Comparison of ENCODE assay signal across 24 cellular contexts in the genomic region with DNA sequence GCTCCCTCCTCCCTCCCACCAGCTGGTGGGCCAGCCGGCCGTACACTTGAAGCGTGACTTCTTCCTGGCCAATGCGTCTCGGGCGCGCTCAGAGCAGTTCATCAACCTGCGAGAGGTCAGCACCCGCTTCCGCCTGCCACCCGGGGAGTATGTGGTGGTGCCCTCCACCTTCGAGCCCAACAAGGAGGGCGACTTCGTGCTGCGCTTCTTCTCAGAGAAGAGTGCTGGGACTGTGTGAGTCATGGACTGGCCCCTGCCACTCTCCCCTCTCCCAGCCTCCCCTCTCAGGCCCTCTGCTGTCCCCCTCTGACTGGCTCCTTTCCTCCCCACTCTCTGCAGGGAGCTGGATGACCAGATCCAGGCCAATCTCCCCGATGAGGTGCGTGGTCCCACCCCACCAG. TPM values are rescaled to one million over a fixed set of nuclear protein-coding genes. Genes with fewer than 3 reads are reported as not detected.
DNase-seq lines count a peak whose midpoint lies in the region; ATAC-seq, FAIRE-seq and TF ChIP-seq lines count a peak whose summit lies in the region.
"Had no signal": no experiment of that assay in that cellular context is flagged by ENCODE, and none has a peak within 500 bp of the region (broad histone marks: within the 10 kb centered on the region; RNA-seq: fewer than 3 reads in every experiment).

No MANE protein-coding gene starts in this region.

- POLR2A ChIA-PET in HepG2 (lab: Yijun Ruan, JAX), result no interaction called here

- H3K36me3 Mint-ChIP-seq in type B pancreatic cell (peaks cover 8% of the 10 kb centered on the region), nephron progenitor cell (ENCODE audit: low read depth) (peaks cover 12% of the 10 kb centered on the region)

- H3K4me1 ChIP-seq in adrenal gland (replicated peaks in 1 of 2), result no peaks in the 10 kb centered on the region
- no peaks in the 10 kb centered on the region for H3K4me1 ChIP-seq in HepG2 (ENCODE audit: insufficient read depth, low read length)
- H3K4me1 ChIP-seq in body of pancreas, result peaks cover 6% of the 10 kb centered on the region

- H3K4me3 Mint-ChIP-seq in type B pancreatic cell, result no peak overlapping the region
- no peak overlapping the region for H3K4me3 Mint-ChIP-seq in nephron progenitor cell
- H3K4me3 Mint-ChIP-seq: CD8-positive, alpha-beta T cell had no signal

- H3K4me3 ChIP-seq in adrenal gland (no peak overlapping the region), HepG2 (replicated peaks in 1 of 3; ENCODE audit: insufficient read depth in 1 of 3, low read depth in 2 of 3, low read length in 3 of 3) (no peak overlapping the region), body of pancreas (no peak overlapping the region)
- H3K4me3 ChIP-seq: SK-N-MC had no signal

- no peak for TF ChIP-seq POLR2A in adrenal gland (IDR thresholded peaks at IDR 0.05)
- no peak for TF ChIP-seq POLR2A in HepG2 (IDR thresholded peaks at IDR 0.05; ENCODE audit: insufficient read depth in 1 of 2, low read depth in 2 of 2, low read length in 2 of 2)
- TF ChIP-seq POLR2A in body of pancreas (IDR thresholded peaks at IDR 0.05), result no peak

- intact Hi-C loops in adrenal gland (cut with DNase I), result no loop called here
- intact Hi-C loops in HepG2 (cut with micrococcal nuclease; ENCODE audit: unreplicated experiment), result no loop called here
- intact Hi-C loops in body of pancreas (cut with DNase I), result loop anchor here (10.0 kb wide), 1 partner anchor 48 kb away; no protein-coding TSS in a partner anchor

- no peak overlapping the region for H3K9ac ChIP-seq in HepG2 (ENCODE audit: insufficient read depth, low read depth, low read length)

- no peaks in the 10 kb centered on the region for H3K79me2 ChIP-seq in HepG2 (ENCODE audit: insufficient read depth, low read length)

- no peaks in the 10 kb centered on the region for H3K27me3 Mint-ChIP-seq in type B pancreatic cell
- no peaks in the 10 kb centered on the region for H3K27me3 Mint-ChIP-seq in nephron progenitor cell (ENCODE audit: low read depth, poor library complexity)

- H3K9me3 ChIP-seq in adrenal gland (replicated peaks in 1 of 3) (no peaks in the 10 kb centered on the region), HepG2 (ENCODE audit: low read length) (no peaks in the 10 kb centered on the region), body of pancreas (no peaks in the 10 kb centered on the region)

- CTCF ChIA-PET in HepG2 (lab: Yijun Ruan, JAX; ENCODE audit: low intra/inter-chr PET ratio, low total read pairs), result no interaction called here

- no peak overlapping the region for H2AFZ ChIP-seq in HepG2 (ENCODE audit: low read length)

- no peak overlapping the region for H3K27ac ChIP-seq in adrenal gland
- no peak overlapping the region for H3K27ac ChIP-seq in HepG2 (ENCODE audit: extremely low read length, insufficient read depth, low read length)
- no peak overlapping the region for H3K27ac ChIP-seq in body of pancreas
- H3K27ac ChIP-seq: SK-N-MC had no signal

- no peak for FAIRE-seq in HepG2 (lab: Jason Lieb, UNC)

- no peak for TF ChIP-seq RAD21 in HepG2 (CRISPR knock-in tag; IDR thresholded peaks at IDR 0.05)

- TF ChIP-seq EP300 in HepG2 (IDR thresholded peaks at IDR 0.05; ENCODE audit: low read depth in 2 of 2, low read length in 2 of 2) (no peak), HepG2 (CRISPR knock-in tag; IDR thresholded peaks at IDR 0.05; ENCODE audit: borderline replicate concordance) (no peak)

- TF ChIP-seq CTCF in adrenal gland (IDR thresholded peaks at IDR 0.05) (no peak), HepG2 (CRISPR knock-in tag; IDR thresholded peaks at IDR 0.05) (no peak), type B pancreatic cell (conservative IDR thresholded peaks at IDR 0.05) (no peak), nephron progenitor cell (IDR thresholded peaks at IDR 0.05) (no peak), body of pancreas (IDR thresholded peaks at IDR 0.05) (no peak)

- H4K20me1 ChIP-seq in HepG2 (ENCODE audit: insufficient read depth, low read length), result no peaks in the 10 kb centered on the region

- no peak overlapping the region for H3K4me2 ChIP-seq in HepG2 (ENCODE audit: low read depth, low read length)

- H3K27ac Mint-ChIP-seq in type B pancreatic cell (peak overlapping the region; percentile 87), nephron progenitor cell (no peak overlapping the region)
- H3K27ac Mint-ChIP-seq: CD8-positive, alpha-beta T cell had no signal

- 81 to 94% (median 93%) methylated on average over 5 to 17 of the region's 17 CpGs for WGBS in adrenal gland, 4 donors
- WGBS in HepG2 (ENCODE audit: low lambda C conversion rate), result 94% methylated on average over 2 of the region's 17 CpGs
- WGBS in body of pancreas, 2 donors, result 89 to 93% methylated on average over 6 to 17 of the region's 17 CpGs

- ATAC-seq in HepG2 (no peak), body of pancreas (no peak)
- ATAC-seq: CD8-positive, alpha-beta T cell had no signal

- peak; percentile 42 for DNase-seq in activated CD8-positive, alpha-beta memory T cell treated with anti-CD3 and anti-CD28 coated beads, Interleukin-2, amount 50 U/mL, for 48 hours
- DNase-seq in activated CD8-positive, alpha-beta memory T cell treated with anti-CD3 and anti-CD28 coated beads, Interleukin-2, amount 50 U/mL, for 4 hours, result no peak
- DNase-seq in adrenal gland, result peak in 4 of 7 donors; percentile 5 to 35 (median 18)
- DNase-seq in HepG2 (ENCODE audit: low spot score), result no peak
- DNase-seq in type B pancreatic cell (ENCODE audit: extremely low spot score, unreplicated experiment), result peak; percentile 66
- DNase-seq in nephron progenitor cell, result no peak
- no peak for DNase-seq in SIG-M5 treated with dmso at 0.1 percent for 504 hours (lab: John Stamatoyannopoulos, UW; ENCODE audit: unreplicated experiment)
- DNase-seq in body of pancreas, result no peak
- DNase-seq: 8988T; C1 segment of cervical spinal cord; CD8-positive, alpha-beta T cell; GF-D8; H7; Kasumi-1; NCI-H1694; NCI-H2081; NCI-H2171 treated with DMSO at 0.1 percent for 48 hours; NCI-H446 treated with DMSO at 0.1 percent for 48 hours; NCI-H526 treated with DMSO at 0.1 percent for 48 hours; PC-3; RPMI8226; SHP77 had no signal

- H3K9me3 Mint-ChIP-seq in type B pancreatic cell (no peaks in the 10 kb centered on the region), nephron progenitor cell (no peaks in the 10 kb centered on the region)
- H3K9me3 Mint-ChIP-seq: CD8-positive, alpha-beta T cell had no signal

- in situ Hi-C loops in HepG2 (cut with HindIII; ENCODE audit: extremely low pct_ligation_motif_present, low pct_unique_long_range_greater_than_20kb), result no loop called here

- H3K27me3 ChIP-seq in adrenal gland (no peaks in the 10 kb centered on the region), HepG2 (ENCODE audit: control insufficient read depth in 1 of 2, insufficient read depth in 2 of 2, low read length in 2 of 2) (no peaks in the 10 kb centered on the region), body of pancreas (no peaks in the 10 kb centered on the region)

- no peaks in the 10 kb centered on the region for H3K4me1 Mint-ChIP-seq in type B pancreatic cell (ENCODE audit: unreplicated experiment)
- peaks cover 12% of the 10 kb centered on the region for H3K4me1 Mint-ChIP-seq in nephron progenitor cell

- H3K36me3 ChIP-seq in adrenal gland (replicated peaks in 1 of 2) (peaks cover 0 to 75% of the 10 kb centered on the region in 2 donors), HepG2 (replicated peaks in 1 of 2; ENCODE audit: control insufficient read depth in 1 of 2, insufficient read depth in 2 of 2, low read length in 2 of 2) (peaks cover 28 to 47% of the 10 kb centered on the region in 2 experiments), body of pancreas (replicated peaks in 1 of 2; ENCODE audit: insufficient read depth in 1 of 2, low read depth in 2 of 2) (peaks cover 27 to 34% of the 10 kb centered on the region in 2 donors)

- BruUV-seq in HepG2 (replicated peaks; lab: Mats Ljungman, UMichigan), result no TSS peak

RNA-seq across cellular contexts. Expression of gene CAPN1, which starts 24.7 kb away (rescaled TPM):
- total RNA-seq in adrenal gland, result 100 to 1,000 TPM in 7 of 8 donors, 10 to 100 TPM in 1; 87.0 to 333 (median 146) TPM
- 100 to 1,000 TPM in 2 of 3 donors, 10 to 100 TPM in 1; 33.0 to 131 (median 106) TPM for polyA plus RNA-seq in adrenal gland
- total RNA-seq in HepG2 (2016; rRNA removed; fragmentation: Illumina TruSeq; extraction: Trizol), result 51.2 and 57.3 TPM in 2 replicates
- total RNA-seq in HepG2 (2016; cell fraction: cytosol; rRNA removed; fragmentation: Illumina TruSeq; extraction: Trizol; ENCODE audit: low read depth), result 26.4 and 34.4 TPM in 2 replicates
- 43.3 and 63.5 TPM in 2 replicates for total RNA-seq in HepG2 (2016; cell fraction: insoluble cytoplasmic fraction; rRNA removed; fragmentation: Illumina TruSeq; extraction: Trizol)
- total RNA-seq in HepG2 (2016; cell fraction: membrane; rRNA removed; fragmentation: Illumina TruSeq; extraction: Trizol), result 26.6 and 29.7 TPM in 2 replicates
- 37.0 and 44.2 TPM in 2 replicates for total RNA-seq in HepG2 (2016; cell fraction: nucleus; rRNA removed; fragmentation: Illumina TruSeq; extraction: Trizol)
- polyA plus RNA-seq in HepG2 (2011; rRNA removed), result 82.6 and 92.6 TPM in 2 replicates
- 23.9 and 34.7 TPM in 2 replicates for polyA plus RNA-seq in HepG2 (2011; cell fraction: cytosol; rRNA removed)
- polyA plus RNA-seq in HepG2 (2011; cell fraction: nucleus; rRNA removed), result 429 and 543 TPM in 2 replicates
- 41.7 and 58.1 TPM in 2 replicates for polyA plus RNA-seq in HepG2 (2012)
- polyA plus RNA-seq in HepG2 (2016; cell fraction: cytosol; fragmentation: Illumina TruSeq; extraction: Trizol; ENCODE audit: low read depth), result 11.8 and 12.0 TPM in 2 replicates
- polyA plus RNA-seq in HepG2 (2016; cell fraction: insoluble cytoplasmic fraction; fragmentation: Illumina TruSeq; extraction: Trizol; ENCODE audit: low read depth), result 39.8 and 54.5 TPM in 2 replicates
- 24.4 and 28.3 TPM in 2 replicates for polyA plus RNA-seq in HepG2 (2016; cell fraction: membrane; fragmentation: Illumina TruSeq; extraction: Trizol; ENCODE audit: low read depth)
- 116 and 118 TPM in 2 replicates for polyA plus RNA-seq in HepG2 (2016; cell fraction: nucleus; fragmentation: Illumina TruSeq; extraction: Trizol; ENCODE audit: insufficient read depth, low read depth)
- polyA minus RNA-seq in HepG2 (2011; rRNA and poly(A)+ RNA removed; ENCODE audit: low replicate concordance), result 129 and 175 TPM in 2 replicates
- polyA minus RNA-seq in HepG2 (2011; cell fraction: cytosol; rRNA and poly(A)+ RNA removed), result 33.2 and 36.8 TPM in 2 replicates
- 47.1 and 54.0 TPM in 2 replicates for polyA minus RNA-seq in HepG2 (2011; cell fraction: nucleus; rRNA and poly(A)+ RNA removed)
- total RNA-seq in type B pancreatic cell (ENCODE audit: low replicate concordance), result 225 and 505 TPM in 2 replicates
- 100 to 1,000 TPM; 142 to 245 TPM for total RNA-seq in body of pancreas

RNA-seq across cellular contexts. Expression of gene SPDYC, which starts 36.4 kb away (rescaled TPM):
- total RNA-seq in adrenal gland (not detected), HepG2 (2016; rRNA removed; fragmentation: Illumina TruSeq; extraction: Trizol) (0.15 TPM in 1 of 2 replicates, not detected in the other), type B pancreatic cell (ENCODE audit: low replicate concordance) (not detected in 2 replicates), body of pancreas (not detected)
- polyA plus RNA-seq in adrenal gland (under 1 TPM in 1 of 3 donors, not detected in 2; 0.10 TPM), HepG2 (2011; rRNA removed) (0.26 and 0.33 TPM in 2 replicates)
- not detected in 2 replicates for total RNA-seq in HepG2 (2016; cell fraction: cytosol; rRNA removed; fragmentation: Illumina TruSeq; extraction: Trizol; ENCODE audit: low read depth)
- 0.15 and 0.19 TPM in 2 replicates for total RNA-seq in HepG2 (2016; cell fraction: insoluble cytoplasmic fraction; rRNA removed; fragmentation: Illumina TruSeq; extraction: Trizol)
- not detected in 2 replicates for total RNA-seq in HepG2 (2016; cell fraction: membrane; rRNA removed; fragmentation: Illumina TruSeq; extraction: Trizol)
- total RNA-seq in HepG2 (2016; cell fraction: nucleus; rRNA removed; fragmentation: Illumina TruSeq; extraction: Trizol), result not detected in 2 replicates
- polyA plus RNA-seq in HepG2 (2011; cell fraction: cytosol; rRNA removed), result 0.18 and 0.28 TPM in 2 replicates
- polyA plus RNA-seq in HepG2 (2011; cell fraction: nucleus; rRNA removed), result 0.42 and 0.71 TPM in 2 replicates
- polyA plus RNA-seq in HepG2 (2012), result 0.39 and 0.44 TPM in 2 replicates
- polyA plus RNA-seq in HepG2 (2016; cell fraction: cytosol; fragmentation: Illumina TruSeq; extraction: Trizol; ENCODE audit: low read depth), result not detected in 2 replicates
- not detected in 2 replicates for polyA plus RNA-seq in HepG2 (2016; cell fraction: insoluble cytoplasmic fraction; fragmentation: Illumina TruSeq; extraction: Trizol; ENCODE audit: low read depth)
- polyA plus RNA-seq in HepG2 (2016; cell fraction: membrane; fragmentation: Illumina TruSeq; extraction: Trizol; ENCODE audit: low read depth), result not detected in 2 replicates
- polyA plus RNA-seq in HepG2 (2016; cell fraction: nucleus; fragmentation: Illumina TruSeq; extraction: Trizol; ENCODE audit: insufficient read depth, low read depth), result 0.52 TPM in 1 of 2 replicates, not detected in the other
- polyA minus RNA-seq in HepG2 (2011; rRNA and poly(A)+ RNA removed; ENCODE audit: low replicate concordance), result not detected in 2 replicates
- 0.59 TPM in 1 of 2 replicates, not detected in the other for polyA minus RNA-seq in HepG2 (2011; cell fraction: cytosol; rRNA and poly(A)+ RNA removed)
- not detected in 2 replicates for polyA minus RNA-seq in HepG2 (2011; cell fraction: nucleus; rRNA and poly(A)+ RNA removed)
- total RNA-seq: CD8-positive, alpha-beta T cell; MCF 10A; PC-3 had no signal

RNA-seq across cellular contexts. Expression of gene POLA2, which starts 55.3 kb away (rescaled TPM):
- total RNA-seq in adrenal gland (10 to 100 TPM in 1 of 8 donors, 1 to 10 TPM in 7; 3.9 to 12.2 (median 6.9) TPM), HepG2 (2016; rRNA removed; fragmentation: Illumina TruSeq; extraction: Trizol) (10.7 and 15.6 TPM in 2 replicates), type B pancreatic cell (ENCODE audit: low replicate concordance) (18.4 and 32.4 TPM in 2 replicates), body of pancreas (10 to 100 TPM in 1 of 2 donors, 1 to 10 TPM in 1; 7.3 to 19.1 TPM)
- polyA plus RNA-seq in adrenal gland (1 to 10 TPM; 4.3 to 8.3 (median 7.9) TPM), HepG2 (2011; rRNA removed) (9.1 and 9.7 TPM in 2 replicates)
- total RNA-seq in HepG2 (2016; cell fraction: cytosol; rRNA removed; fragmentation: Illumina TruSeq; extraction: Trizol; ENCODE audit: low read depth), result 2.7 and 3.5 TPM in 2 replicates
- total RNA-seq in HepG2 (2016; cell fraction: insoluble cytoplasmic fraction; rRNA removed; fragmentation: Illumina TruSeq; extraction: Trizol), result 13.9 and 14.3 TPM in 2 replicates
- total RNA-seq in HepG2 (2016; cell fraction: membrane; rRNA removed; fragmentation: Illumina TruSeq; extraction: Trizol), result 3.6 and 4.5 TPM in 2 replicates
- 17.7 and 18.6 TPM in 2 replicates for total RNA-seq in HepG2 (2016; cell fraction: nucleus; rRNA removed; fragmentation: Illumina TruSeq; extraction: Trizol)
- polyA plus RNA-seq in HepG2 (2011; cell fraction: cytosol; rRNA removed), result 6.3 and 8.1 TPM in 2 replicates
- polyA plus RNA-seq in HepG2 (2011; cell fraction: nucleus; rRNA removed), result 8.7 and 12.1 TPM in 2 replicates
- polyA plus RNA-seq in HepG2 (2012), result 3.3 and 4.8 TPM in 2 replicates
- 0.57 and 0.88 TPM in 2 replicates for polyA plus RNA-seq in HepG2 (2016; cell fraction: cytosol; fragmentation: Illumina TruSeq; extraction: Trizol; ENCODE audit: low read depth)
- polyA plus RNA-seq in HepG2 (2016; cell fraction: insoluble cytoplasmic fraction; fragmentation: Illumina TruSeq; extraction: Trizol; ENCODE audit: low read depth), result 18.2 and 18.8 TPM in 2 replicates
- 2.6 and 3.0 TPM in 2 replicates for polyA plus RNA-seq in HepG2 (2016; cell fraction: membrane; fragmentation: Illumina TruSeq; extraction: Trizol; ENCODE audit: low read depth)
- polyA plus RNA-seq in HepG2 (2016; cell fraction: nucleus; fragmentation: Illumina TruSeq; extraction: Trizol; ENCODE audit: insufficient read depth, low read depth), result 21.9 and 25.4 TPM in 2 replicates
- 19.5 and 152 TPM in 2 replicates for polyA minus RNA-seq in HepG2 (2011; rRNA and poly(A)+ RNA removed; ENCODE audit: low replicate concordance)
- polyA minus RNA-seq in HepG2 (2011; cell fraction: cytosol; rRNA and poly(A)+ RNA removed), result 3.6 and 4.1 TPM in 2 replicates
- 11.4 and 14.9 TPM in 2 replicates for polyA minus RNA-seq in HepG2 (2011; cell fraction: nucleus; rRNA and poly(A)+ RNA removed)

Comparison
In these comparisons a context has a peak if more than half of its experiments do, and no peak if none do; other contexts are left out.
1. DNase-seq: peak in activated CD8-positive, alpha-beta memory T cell treated with anti-CD3 and anti-CD28 coated beads, Interleukin-2, amount 50 U/mL, for 48 hours (single experiment), adrenal gland (4 of 7) and type B pancreatic cell (single experiment); none in activated CD8-positive, alpha-beta memory T cell treated with anti-CD3 and anti-CD28 coated beads, Interleukin-2, amount 50 U/mL, for 4 hours (single experiment), HepG2 (single experiment), nephron progenitor cell (single experiment), SIG-M5 treated with dmso at 0.1 percent for 504 hours (single experiment) and body of pancreas (0 of 4).